8 cellular contexts compared by ENCODE assay signal in genomic region chr18:35344736-35345459, GRCh38. TPM values are rescaled to one million over a fixed set of nuclear protein-coding genes. Genes with fewer than 3 reads are reported as not detected.
DNase-seq lines count a peak whose midpoint lies in the region; ATAC-seq and TF ChIP-seq lines count a peak whose summit lies in the region.

No MANE protein-coding gene starts in this region.

- peak overlapping the region; percentile 96 to 99 for H3K4me3 Mint-ChIP-seq in stimulated activated naive B cell treated with anti-CD40 and anti-IgM and Interleukin-4, amounts not matched to agents 10 μg/mL and 1 μg/mL and 100 μg/mL, for 72 hours

- H3K27me3 Mint-ChIP-seq in stimulated activated naive B cell treated with anti-CD40 and anti-IgM and Interleukin-4, amounts not matched to agents 10 μg/mL and 1 μg/mL and 100 μg/mL, for 72 hours: no peaks in the 10 kb centered on the region

- H3K27ac Mint-ChIP-seq in stimulated activated naive B cell treated with anti-CD40 and anti-IgM and Interleukin-4, amounts not matched to agents 10 μg/mL and 1 μg/mL and 100 μg/mL, for 72 hours: peak overlapping the region; percentile 96

- H3K27ac ChIP-seq in heart right ventricle: peak overlapping the region in 9 of 10 donors; percentile 98 to 100 (median 99)
- peak overlapping the region; percentile 100 for H3K27ac ChIP-seq in VCaP
- H3K27ac ChIP-seq in right cardiac atrium (ENCODE audit: low read length): peak overlapping the region; percentile 49

- no peak for ATAC-seq in heart right ventricle
- no peak for ATAC-seq in left ventricle myocardium superior
- no peak for ATAC-seq in right cardiac atrium
- no peak for ATAC-seq in stimulated activated naive B cell treated with anti-CD40 and anti-IgM and Interleukin-4, amounts not matched to agents 10 μg/mL and 1 μg/mL and 100 μg/mL, for 72 hours (replicated peaks)

- H3K4me1 ChIP-seq in heart right ventricle: peaks cover 0 to 48% (median 46%) of the 10 kb centered on the region in 9 donors
- no peaks in the 10 kb centered on the region for H3K4me1 ChIP-seq in right cardiac atrium (ENCODE audit: control insufficient read depth, insufficient read depth, low read length)

- H3K4me3 ChIP-seq in heart right ventricle (peak overlapping the region; percentile 82 to 99 (median 90)), right cardiac atrium (ENCODE audit: low read length) (peak overlapping the region; percentile 92)

- H3K9me3 Mint-ChIP-seq in stimulated activated naive B cell treated with anti-CD40 and anti-IgM and Interleukin-4, amounts not matched to agents 10 μg/mL and 1 μg/mL and 100 μg/mL, for 72 hours: peaks cover 3 to 4% of the 10 kb centered on the region in 2 donors

- H3K27me3 ChIP-seq in heart right ventricle (no peaks in the 10 kb centered on the region), right cardiac atrium (ENCODE audit: control insufficient read depth, insufficient read depth) (no peaks in the 10 kb centered on the region)

- POLR2A ChIA-PET in GM10248 (lab: Yijun Ruan, JAX): no interaction called here

- CTCF ChIA-PET in GM10248 (lab: Yijun Ruan, JAX): interaction anchor here (0.8 to 4.3 kb wide), 8 partner anchors 10 to 318 kb away, joined by 3 to 25 read pairs (median 4); no protein-coding TSS in a partner anchor

- intact Hi-C loops in heart right ventricle (cut with DNase I): loop anchor here in 8 of 10 donors (1.0 to 10.0 kb wide), 9 partner anchors 50 to 340 kb away; partner anchors contain the start of genes ZSCAN30 (in 7 of the 8) and ZNF397 (in 2 of the 8)
- intact Hi-C loops in left ventricle myocardium superior (cut with micrococcal nuclease): loop anchor here (10.0 kb wide), 1 partner anchor 330 kb away; no protein-coding TSS in a partner anchor
- intact Hi-C loops in right cardiac atrium (cut with DNase I): loop anchor here in 2 of 4 donors (5.0 to 10.0 kb wide), 3 partner anchors 103 to 340 kb away; partner anchors contain the start of gene ZNF397 (in 1 of the 2)

- peaks cover 5 to 16% of the 10 kb centered on the region in 2 donors for H3K36me3 Mint-ChIP-seq in stimulated activated naive B cell treated with anti-CD40 and anti-IgM and Interleukin-4, amounts not matched to agents 10 μg/mL and 1 μg/mL and 100 μg/mL, for 72 hours

- WGBS in heart right ventricle, 2 donors: 51 to 55% methylated on average over 12 of the region's 12 CpGs
- WGBS in right cardiac atrium: 49% methylated on average over 12 of the region's 12 CpGs

- H3K9me3 ChIP-seq in heart right ventricle (no peaks in the 10 kb centered on the region), right cardiac atrium (ENCODE audit: control insufficient read depth, low read length) (no peaks in the 10 kb centered on the region)

- peaks cover 0 to 29% (median 7%) of the 10 kb centered on the region in 9 donors for H3K36me3 ChIP-seq in heart right ventricle

- TF ChIP-seq CTCF in heart right ventricle (IDR thresholded peaks at IDR 0.05) (no peak), VCaP (conservative IDR thresholded peaks at IDR 0.05) (no peak), GM10266 (IDR thresholded peaks at IDR 0.05; ENCODE audit: control insufficient read depth, insufficient read depth, low read depth, missing control alignments) (no peak), GM10248 (IDR thresholded peaks at IDR 0.05; ENCODE audit: control extremely low read depth, extremely low read depth, low read depth, missing control alignments) (no peak)

- H3K4me1 Mint-ChIP-seq in stimulated activated naive B cell treated with anti-CD40 and anti-IgM and Interleukin-4, amounts not matched to agents 10 μg/mL and 1 μg/mL and 100 μg/mL, for 72 hours: peaks cover 22 to 34% of the 10 kb centered on the region in 2 donors

- DNase-seq in heart right ventricle: no peak
- no peak for DNase-seq in left ventricle myocardium superior
- peak in 2 of 3 donors; percentile 50 to 54 for DNase-seq in right cardiac atrium
- no peak for DNase-seq in stimulated activated naive B cell treated with anti-CD40 and anti-IgM and Interleukin-4, amounts not matched to agents 10 μg/mL and 1 μg/mL and 100 μg/mL, for 72 hours
- DNase-seq in NCI-H1105 treated with DMSO at 0.1 percent for 48 hours (lab: John Stamatoyannopoulos, UW): no peak
- DNase-seq in GM10266 (ENCODE audit: extremely low spot score): no peak
- DNase-seq in GM10248 (ENCODE audit: extremely low spot score): no peak

RNA-seq across cellular contexts. Expression of gene ZNF24, which starts 0.7 kb away (rescaled TPM):
- total RNA-seq in heart right ventricle: 10 to 100 TPM; 41.1 to 55.1 (median 47.8) TPM
- 10 to 100 TPM; 10.3 to 17.8 TPM for polyA plus RNA-seq in heart right ventricle
- total RNA-seq in left ventricle myocardium superior: 53.6 TPM
- 10 to 100 TPM; 47.3 to 56.5 (median 51.8) TPM for total RNA-seq in right cardiac atrium
- polyA plus RNA-seq in right cardiac atrium: 15.4 TPM

RNA-seq across cellular contexts. Expression of gene ZNF396, which starts 32.2 kb away (rescaled TPM):
- 1 to 10 TPM in 3 of 10 donors, under 1 TPM in 7; 0.42 to 1.4 (median 0.64) TPM for total RNA-seq in heart right ventricle
- polyA plus RNA-seq in heart right ventricle: under 1 TPM; 0.52 to 0.73 TPM
- 0.62 TPM for total RNA-seq in left ventricle myocardium superior
- total RNA-seq in right cardiac atrium: 1 to 10 TPM in 3 of 4 donors, under 1 TPM in 1; 0.89 to 1.7 (median 1.4) TPM
- 0.72 TPM for polyA plus RNA-seq in right cardiac atrium

RNA-seq across cellular contexts. Expression of gene ZSCAN30, which starts 54.9 kb away (rescaled TPM):
- total RNA-seq in heart right ventricle (10 to 100 TPM; 11.6 to 16.4 (median 14.2) TPM), left ventricle myocardium superior (13.2 TPM), right cardiac atrium (10 to 100 TPM; 17.6 to 30.9 (median 20.4) TPM)
- polyA plus RNA-seq in heart right ventricle (10 to 100 TPM in 1 of 2 donors, 1 to 10 TPM in 1; 3.8 to 31.5 TPM), right cardiac atrium (16.9 TPM)

Comparison
In these comparisons a context has a peak if more than half of its experiments do, and no peak if none do; other contexts are left out.
1. DNase-seq: peak in right cardiac atrium (2 of 3); none in heart right ventricle (0 of 2), left ventricle myocardium superior (single experiment), stimulated activated naive B cell treated with anti-CD40 and anti-IgM and Interleukin-4, amounts not matched to agents 10 μg/mL and 1 μg/mL and 100 μg/mL, for 72 hours (single experiment), NCI-H1105 treated with DMSO at 0.1 percent for 48 hours (single experiment), GM10266 (single experiment) and GM10248 (single experiment).
2. H3K27ac ChIP-seq: peak in every context shown above with its lines; median percentile 100 in VCaP; 99 in heart right ventricle; 49 in right cardiac atrium.